In genomic region chr1:56578963-56579875, GRCh38 we compare ENCODE assay signal across 1 cellular context.
TF ChIP-seq lines count a peak whose summit lies in the region.

Gene PLPP3 (minus strand): TSS chr1:56579563. CDS start chr1:56579016, 547 bp downstream.

TF ChIP-seq in HepG2, 621 proteins besides CTCF, POLR2A, EP300 and RAD21 (continued from another document and continues in another):
- TF ChIP-seq, protein P1, sequence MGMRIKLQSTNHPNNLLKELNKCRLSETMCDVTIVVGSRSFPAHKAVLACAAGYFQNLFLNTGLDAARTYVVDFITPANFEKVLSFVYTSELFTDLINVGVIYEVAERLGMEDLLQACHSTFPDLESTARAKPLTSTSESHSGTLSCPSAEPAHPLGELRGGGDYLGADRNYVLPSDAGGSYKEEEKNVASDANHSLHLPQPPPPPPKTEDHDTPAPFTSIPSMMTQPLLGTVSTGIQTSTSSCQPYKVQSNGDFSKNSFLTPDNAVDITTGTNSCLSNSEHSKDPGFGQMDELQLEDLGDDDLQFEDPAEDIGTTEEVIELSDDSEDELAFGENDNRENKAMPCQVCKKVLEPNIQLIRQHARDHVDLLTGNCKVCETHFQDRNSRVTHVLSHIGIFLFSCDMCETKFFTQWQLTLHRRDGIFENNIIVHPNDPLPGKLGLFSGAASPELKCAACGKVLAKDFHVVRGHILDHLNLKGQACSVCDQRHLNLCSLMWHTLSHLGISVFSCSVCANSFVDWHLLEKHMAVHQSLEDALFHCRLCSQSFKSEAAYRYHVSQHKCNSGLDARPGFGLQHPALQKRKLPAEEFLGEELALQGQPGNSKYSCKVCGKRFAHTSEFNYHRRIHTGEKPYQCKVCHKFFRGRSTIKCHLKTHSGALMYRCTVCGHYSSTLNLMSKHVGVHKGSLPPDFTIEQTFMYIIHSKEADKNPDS (CRISPR knock-in tag; IDR thresholded peaks at IDR 0.05), result 0 out of 2 replicates have a peak, but pooled peaks have one; percentile 67
- TF ChIP-seq ZFP41 (CRISPR knock-in tag; IDR thresholded peaks at IDR 0.05; ENCODE audit: borderline replicate concordance) (no peak), MAZ (IDR thresholded peaks at IDR 0.05; ENCODE audit: borderline replicate concordance, low read depth, low read length) (0 out of 2 replicates have a peak, but pooled peaks have one; percentile 41), MAZ (CRISPR knock-in tag; IDR thresholded peaks at IDR 0.05; ENCODE audit: low read depth) (no peak), ZNF83 (CRISPR knock-in tag; IDR thresholded peaks at IDR 0.05; ENCODE audit: borderline replicate concordance) (0 out of 2 replicates have a peak, but pooled peaks have one; percentile 52), PAX8 (CRISPR knock-in tag; IDR thresholded peaks at IDR 0.05; ENCODE audit: borderline replicate concordance) (no peak), ZNF878 (CRISPR knock-in tag; IDR thresholded peaks at IDR 0.05) (no peak), PHF5A (CRISPR knock-in tag; IDR thresholded peaks at IDR 0.05; ENCODE audit: low read depth, unreplicated experiment) (no peak), IRF9 (CRISPR knock-in tag; IDR thresholded peaks at IDR 0.05; ENCODE audit: borderline replicate concordance) (0 out of 2 replicates have a peak, but pooled peaks have one; percentile 51), POLR2AphosphoS5 (IDR thresholded peaks at IDR 0.05; ENCODE audit: low read depth, low read length) (peak; percentile 72), DR1 (CRISPR knock-in tag; IDR thresholded peaks at IDR 0.05) (no peak), GMEB1 (CRISPR knock-in tag; IDR thresholded peaks at IDR 0.05; ENCODE audit: borderline replicate concordance) (peak; percentile 58; the same call in 1 of the 2 replicates), ATF7 (IDR thresholded peaks at IDR 0.05) (no peak), ATF7 (CRISPR knock-in tag; IDR thresholded peaks at IDR 0.05) (no peak), KLF16 (CRISPR knock-in tag; IDR thresholded peaks at IDR 0.05) (peak in 1 of 2 experiments; percentile 82; a peak in 1 of 4 replicates), SP1 (IDR thresholded peaks at IDR 0.05) (no peak), SP1 (CRISPR knock-in tag; IDR thresholded peaks at IDR 0.05) (no peak), ATRX (CRISPR knock-in tag; IDR thresholded peaks at IDR 0.05; ENCODE audit: borderline replicate concordance) (no peak), MIXL1 (CRISPR knock-in tag; IDR thresholded peaks at IDR 0.05) (peak; percentile 60; the same call in 1 of the 2 replicates), ZFAT (CRISPR knock-in tag; conservative IDR thresholded peaks at IDR 0.05) (no peak), PLSCR1 (CRISPR knock-in tag; IDR thresholded peaks at IDR 0.05; ENCODE audit: borderline replicate concordance) (no peak), ZFP37 (CRISPR knock-in tag; IDR thresholded peaks at IDR 0.05; ENCODE audit: borderline replicate concordance) (no peak), ZNF431 (CRISPR knock-in tag; IDR thresholded peaks at IDR 0.05; ENCODE audit: borderline replicate concordance, low read depth) (no peak), MEIS1 (CRISPR knock-in tag; IDR thresholded peaks at IDR 0.05; ENCODE audit: borderline replicate concordance) (no peak), CREB1 (IDR thresholded peaks at IDR 0.05) (no peak), CREB1 (CRISPR knock-in tag; IDR thresholded peaks at IDR 0.05) (no peak), ZNF138 (CRISPR knock-in tag; IDR thresholded peaks at IDR 0.05; ENCODE audit: low read depth) (no peak), ZNF773 (CRISPR knock-in tag; IDR thresholded peaks at IDR 0.05; ENCODE audit: borderline replicate concordance) (no peak), NFE2L1 (CRISPR knock-in tag; IDR thresholded peaks at IDR 0.05; ENCODE audit: borderline replicate concordance) (no peak), NFYC (CRISPR knock-in tag; IDR thresholded peaks at IDR 0.05) (no peak), ZSCAN31 (CRISPR knock-in tag; IDR thresholded peaks at IDR 0.05; ENCODE audit: low read depth) (no peak), RFX1 (IDR thresholded peaks at IDR 0.05) (no peak), XRCC5 (optimal IDR thresholded peaks at IDR 0.05; ENCODE audit: low read length) (peak; percentile 43), HES4 (CRISPR knock-in tag; IDR thresholded peaks at IDR 0.05; ENCODE audit: borderline replicate concordance) (no peak), MAF1 (CRISPR knock-in tag; IDR thresholded peaks at IDR 0.05; ENCODE audit: borderline replicate concordance) (no peak), ZNF644 (CRISPR knock-in tag; IDR thresholded peaks at IDR 0.05; ENCODE audit: low read depth) (no peak), ZNF569 (CRISPR knock-in tag; IDR thresholded peaks at IDR 0.05; ENCODE audit: borderline replicate concordance) (no peak), NFYB (CRISPR knock-in tag; IDR thresholded peaks at IDR 0.05) (no peak; the same call in 1 of the 2 replicates), EEA1 (CRISPR knock-in tag; IDR thresholded peaks at IDR 0.05; ENCODE audit: borderline replicate concordance) (no peak), ZFP82 (CRISPR knock-in tag; IDR thresholded peaks at IDR 0.05; ENCODE audit: borderline replicate concordance) (0 out of 2 replicates have a peak, but pooled peaks have one; percentile 17), ZNF598 (CRISPR knock-in tag; IDR thresholded peaks at IDR 0.05; ENCODE audit: borderline replicate concordance) (no peak), HNF4G (IDR thresholded peaks at IDR 0.05; ENCODE audit: borderline replicate concordance, low read depth, low read length) (no peak), HNF4G (CRISPR knock-in tag; IDR thresholded peaks at IDR 0.05; ENCODE audit: borderline replicate concordance, low read depth) (0 out of 2 replicates have a peak, but pooled peaks have one; percentile 49), NRL (CRISPR knock-in tag; IDR thresholded peaks at IDR 0.05; ENCODE audit: borderline replicate concordance) (no peak; the same call in 1 of the 2 replicates), HMGA1 (CRISPR knock-in tag; conservative IDR thresholded peaks at IDR 0.05) (no peak), ZNF30 (CRISPR knock-in tag; IDR thresholded peaks at IDR 0.05) (no peak), HCFC1 (IDR thresholded peaks at IDR 0.05; ENCODE audit: low read depth, low read length) (no peak), IKZF4 (CRISPR knock-in tag; IDR thresholded peaks at IDR 0.05; ENCODE audit: borderline replicate concordance, low read depth, not compliant biosample characterization) (no peak)
- TF ChIP-seq, protein P2, sequence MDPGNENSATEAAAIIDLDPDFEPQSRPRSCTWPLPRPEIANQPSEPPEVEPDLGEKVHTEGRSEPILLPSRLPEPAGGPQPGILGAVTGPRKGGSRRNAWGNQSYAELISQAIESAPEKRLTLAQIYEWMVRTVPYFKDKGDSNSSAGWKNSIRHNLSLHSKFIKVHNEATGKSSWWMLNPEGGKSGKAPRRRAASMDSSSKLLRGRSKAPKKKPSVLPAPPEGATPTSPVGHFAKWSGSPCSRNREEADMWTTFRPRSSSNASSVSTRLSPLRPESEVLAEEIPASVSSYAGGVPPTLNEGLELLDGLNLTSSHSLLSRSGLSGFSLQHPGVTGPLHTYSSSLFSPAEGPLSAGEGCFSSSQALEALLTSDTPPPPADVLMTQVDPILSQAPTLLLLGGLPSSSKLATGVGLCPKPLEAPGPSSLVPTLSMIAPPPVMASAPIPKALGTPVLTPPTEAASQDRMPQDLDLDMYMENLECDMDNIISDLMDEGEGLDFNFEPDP (CRISPR knock-in tag; conservative IDR thresholded peaks at IDR 0.05), result no peak
- TF ChIP-seq, protein P3, sequence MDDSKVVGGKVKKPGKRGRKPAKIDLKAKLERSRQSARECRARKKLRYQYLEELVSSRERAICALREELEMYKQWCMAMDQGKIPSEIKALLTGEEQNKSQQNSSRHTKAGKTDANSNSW (CRISPR knock-in tag; IDR thresholded peaks at IDR 0.05; ENCODE audit: borderline replicate concordance), result 0 out of 2 replicates have a peak, but pooled peaks have one; percentile 76
- TF ChIP-seq, protein P4, sequence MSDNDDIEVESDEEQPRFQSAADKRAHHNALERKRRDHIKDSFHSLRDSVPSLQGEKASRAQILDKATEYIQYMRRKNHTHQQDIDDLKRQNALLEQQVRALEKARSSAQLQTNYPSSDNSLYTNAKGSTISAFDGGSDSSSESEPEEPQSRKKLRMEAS (IDR thresholded peaks at IDR 0.05), result 0 out of 2 replicates have a peak, but pooled peaks have one; percentile 15
- TF ChIP-seq, protein P5, sequence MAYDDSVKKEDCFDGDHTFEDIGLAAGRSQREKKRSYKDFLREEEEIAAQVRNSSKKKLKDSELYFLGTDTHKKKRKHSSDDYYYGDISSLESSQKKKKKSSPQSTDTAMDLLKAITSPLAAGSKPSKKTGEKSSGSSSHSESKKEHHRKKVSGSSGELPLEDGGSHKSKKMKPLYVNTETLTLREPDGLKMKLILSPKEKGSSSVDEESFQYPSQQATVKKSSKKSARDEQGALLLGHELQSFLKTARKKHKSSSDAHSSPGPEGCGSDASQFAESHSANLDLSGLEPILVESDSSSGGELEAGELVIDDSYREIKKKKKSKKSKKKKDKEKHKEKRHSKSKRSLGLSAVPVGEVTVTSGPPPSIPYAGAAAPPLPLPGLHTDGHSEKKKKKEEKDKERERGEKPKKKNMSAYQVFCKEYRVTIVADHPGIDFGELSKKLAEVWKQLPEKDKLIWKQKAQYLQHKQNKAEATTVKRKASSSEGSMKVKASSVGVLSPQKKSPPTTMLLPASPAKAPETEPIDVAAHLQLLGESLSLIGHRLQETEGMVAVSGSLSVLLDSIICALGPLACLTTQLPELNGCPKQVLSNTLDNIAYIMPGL (CRISPR knock-in tag; IDR thresholded peaks at IDR 0.05; ENCODE audit: borderline replicate concordance in 1 of 2, low read depth in 1 of 2), result peak; percentile 89
- TF ChIP-seq, protein P6, sequence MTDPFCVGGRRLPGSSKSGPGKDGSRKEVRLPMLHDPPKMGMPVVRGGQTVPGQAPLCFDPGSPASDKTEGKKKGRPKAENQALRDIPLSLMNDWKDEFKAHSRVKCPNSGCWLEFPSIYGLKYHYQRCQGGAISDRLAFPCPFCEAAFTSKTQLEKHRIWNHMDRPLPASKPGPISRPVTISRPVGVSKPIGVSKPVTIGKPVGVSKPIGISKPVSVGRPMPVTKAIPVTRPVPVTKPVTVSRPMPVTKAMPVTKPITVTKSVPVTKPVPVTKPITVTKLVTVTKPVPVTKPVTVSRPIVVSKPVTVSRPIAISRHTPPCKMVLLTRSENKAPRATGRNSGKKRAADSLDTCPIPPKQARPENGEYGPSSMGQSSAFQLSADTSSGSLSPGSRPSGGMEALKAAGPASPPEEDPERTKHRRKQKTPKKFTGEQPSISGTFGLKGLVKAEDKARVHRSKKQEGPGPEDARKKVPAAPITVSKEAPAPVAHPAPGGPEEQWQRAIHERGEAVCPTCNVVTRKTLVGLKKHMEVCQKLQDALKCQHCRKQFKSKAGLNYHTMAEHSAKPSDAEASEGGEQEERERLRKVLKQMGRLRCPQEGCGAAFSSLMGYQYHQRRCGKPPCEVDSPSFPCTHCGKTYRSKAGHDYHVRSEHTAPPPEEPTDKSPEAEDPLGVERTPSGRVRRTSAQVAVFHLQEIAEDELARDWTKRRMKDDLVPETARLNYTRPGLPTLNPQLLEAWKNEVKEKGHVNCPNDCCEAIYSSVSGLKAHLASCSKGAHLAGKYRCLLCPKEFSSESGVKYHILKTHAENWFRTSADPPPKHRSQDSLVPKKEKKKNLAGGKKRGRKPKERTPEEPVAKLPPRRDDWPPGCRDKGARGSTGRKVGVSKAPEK (CRISPR knock-in tag; IDR thresholded peaks at IDR 0.05; ENCODE audit: borderline replicate concordance), result peak; percentile 37; the same call in 1 of the 2 replicates
- TF ChIP-seq, protein P7, sequence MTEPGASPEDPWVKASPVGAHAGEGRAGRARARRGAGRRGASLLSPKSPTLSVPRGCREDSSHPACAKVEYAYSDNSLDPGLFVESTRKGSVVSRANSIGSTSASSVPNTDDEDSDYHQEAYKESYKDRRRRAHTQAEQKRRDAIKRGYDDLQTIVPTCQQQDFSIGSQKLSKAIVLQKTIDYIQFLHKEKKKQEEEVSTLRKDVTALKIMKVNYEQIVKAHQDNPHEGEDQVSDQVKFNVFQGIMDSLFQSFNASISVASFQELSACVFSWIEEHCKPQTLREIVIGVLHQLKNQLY (CRISPR knock-in tag; IDR thresholded peaks at IDR 0.05), result no peak
- TF ChIP-seq, protein P8, sequence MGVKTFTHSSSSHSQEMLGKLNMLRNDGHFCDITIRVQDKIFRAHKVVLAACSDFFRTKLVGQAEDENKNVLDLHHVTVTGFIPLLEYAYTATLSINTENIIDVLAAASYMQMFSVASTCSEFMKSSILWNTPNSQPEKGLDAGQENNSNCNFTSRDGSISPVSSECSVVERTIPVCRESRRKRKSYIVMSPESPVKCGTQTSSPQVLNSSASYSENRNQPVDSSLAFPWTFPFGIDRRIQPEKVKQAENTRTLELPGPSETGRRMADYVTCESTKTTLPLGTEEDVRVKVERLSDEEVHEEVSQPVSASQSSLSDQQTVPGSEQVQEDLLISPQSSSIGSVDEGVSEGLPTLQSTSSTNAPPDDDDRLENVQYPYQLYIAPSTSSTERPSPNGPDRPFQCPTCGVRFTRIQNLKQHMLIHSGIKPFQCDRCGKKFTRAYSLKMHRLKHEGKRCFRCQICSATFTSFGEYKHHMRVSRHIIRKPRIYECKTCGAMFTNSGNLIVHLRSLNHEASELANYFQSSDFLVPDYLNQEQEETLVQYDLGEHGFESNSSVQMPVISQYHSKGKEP (CRISPR knock-in tag; IDR thresholded peaks at IDR 0.05), result no peak
